ENCODE assay signal across 10 cellular contexts in the genomic region with DNA sequence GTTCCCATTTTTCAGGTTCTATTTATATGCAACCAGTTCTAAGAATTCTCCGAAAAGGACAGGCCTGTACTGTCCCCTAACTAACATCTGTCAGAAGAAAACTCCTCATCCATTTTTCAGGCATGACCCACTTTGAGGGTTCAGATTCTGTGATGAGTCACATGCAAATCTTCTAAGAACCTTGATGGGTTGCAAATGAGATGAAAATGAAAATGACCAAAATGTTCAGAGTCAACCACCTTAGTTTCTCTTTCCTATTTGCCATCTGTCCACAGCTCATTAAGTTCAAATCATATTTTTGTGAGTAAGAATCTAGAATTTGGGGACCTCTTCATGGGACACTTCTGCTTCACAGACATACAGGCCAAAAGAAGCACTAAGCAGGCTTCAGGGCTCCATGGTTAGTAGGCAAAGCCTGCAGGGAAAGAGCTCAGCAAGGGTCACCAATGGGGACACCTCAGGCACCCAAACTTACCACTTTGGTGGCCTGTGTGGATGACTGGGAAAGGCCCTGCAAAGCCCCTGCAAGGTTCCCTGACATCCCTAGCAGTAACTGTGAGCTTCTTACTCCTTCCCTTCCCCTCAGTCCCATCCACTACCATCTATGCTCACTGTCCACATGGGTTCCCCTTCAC.
A peak's percentile ranks its signal among the peaks of the same experiment; 100 is the strongest.
DNase-seq lines count a peak whose midpoint lies in the region; ATAC-seq and TF ChIP-seq lines count a peak whose summit lies in the region.
"Had no signal": no experiment of that assay in that cellular context is flagged by ENCODE, and none has a peak within 500 bp of the region (broad histone marks: within the 10 kb centered on the region; RNA-seq: fewer than 3 reads in every experiment).

No MANE protein-coding gene starts in this region.

- no peaks in the 10 kb centered on the region for H3K27me3 ChIP-seq in psoas muscle (ENCODE audit: insufficient read depth in 3 of 3, low read length in 2 of 3)
- H3K27me3 ChIP-seq: right atrium auricular region had no signal

- WGBS in psoas muscle, 3 donors, result 96 to 100% (median 96%) methylated on average over 1 of the region's 1 CpG

- H3K9me3 ChIP-seq in psoas muscle, result no peaks in the 10 kb centered on the region
- H3K9me3 ChIP-seq: right atrium auricular region had no signal

- peak; percentile 74 for ATAC-seq in GM19043 (IDR thresholded peaks at IDR 0.05; ENCODE audit: low read depth, unreplicated experiment)
- peak; percentile 76 for ATAC-seq in HG02852 (IDR thresholded peaks at IDR 0.05; ENCODE audit: unreplicated experiment)
- ATAC-seq in psoas muscle, result no peak

- H3K4me1 ChIP-seq in psoas muscle, result no peaks in the 10 kb centered on the region
- H3K4me1 ChIP-seq: right atrium auricular region had no signal

- H3K4me3 ChIP-seq in psoas muscle, result no peak overlapping the region
- H3K4me3 ChIP-seq: right atrium auricular region had no signal

- intact Hi-C loops in psoas muscle (cut with DNase I), result no loop called here

- peak; percentile 24 for DNase-seq in GM10266 (ENCODE audit: extremely low spot score)
- peak; percentile 44 for DNase-seq in M059J (ENCODE audit: low read depth)
- no peak for DNase-seq in NOMO-1 treated with dmso at 0.1 percent for 144 hours (lab: John Stamatoyannopoulos, UW; ENCODE audit: unreplicated experiment)
- DNase-seq in DMS79 treated with DMSO at 0.1 percent for 48 hours (lab: John Stamatoyannopoulos, UW), result no peak
- DNase-seq in psoas muscle, result no peak
- no peak for DNase-seq in SKM-1 treated with dmso at 0.1 percent for 144 hours (lab: John Stamatoyannopoulos, UW; ENCODE audit: unreplicated experiment)
- DNase-seq: NCI-H1092 treated with DMSO at 0.1 percent for 48 hours had no signal

- no peak for TF ChIP-seq CTCF in GM10266 (IDR thresholded peaks at IDR 0.05; ENCODE audit: control insufficient read depth, insufficient read depth, low read depth, missing control alignments)
- no peak for TF ChIP-seq CTCF in psoas muscle (IDR thresholded peaks at IDR 0.05)

- no peak overlapping the region for H3K27ac ChIP-seq in psoas muscle
- H3K27ac ChIP-seq: right atrium auricular region had no signal

- H3K36me3 ChIP-seq in psoas muscle (ENCODE audit: insufficient read depth in 1 of 2, low read depth in 1 of 2), result no peaks in the 10 kb centered on the region
- H3K36me3 ChIP-seq: right atrium auricular region had no signal

Comparison
In these comparisons a context has a peak if more than half of its experiments do, and no peak if none do; other contexts are left out.
1. DNase-seq: peak in GM10266 (single experiment) and M059J (single experiment); none in NOMO-1 treated with dmso at 0.1 percent for 144 hours (single experiment), DMS79 treated with DMSO at 0.1 percent for 48 hours (single experiment), psoas muscle (0 of 2) and SKM-1 treated with dmso at 0.1 percent for 144 hours (single experiment).
2. ATAC-seq: peak in GM19043 (single experiment) and HG02852 (single experiment); none in psoas muscle (0 of 4).